26 cellular contexts compared by ENCODE assay signal in the genomic region with DNA sequence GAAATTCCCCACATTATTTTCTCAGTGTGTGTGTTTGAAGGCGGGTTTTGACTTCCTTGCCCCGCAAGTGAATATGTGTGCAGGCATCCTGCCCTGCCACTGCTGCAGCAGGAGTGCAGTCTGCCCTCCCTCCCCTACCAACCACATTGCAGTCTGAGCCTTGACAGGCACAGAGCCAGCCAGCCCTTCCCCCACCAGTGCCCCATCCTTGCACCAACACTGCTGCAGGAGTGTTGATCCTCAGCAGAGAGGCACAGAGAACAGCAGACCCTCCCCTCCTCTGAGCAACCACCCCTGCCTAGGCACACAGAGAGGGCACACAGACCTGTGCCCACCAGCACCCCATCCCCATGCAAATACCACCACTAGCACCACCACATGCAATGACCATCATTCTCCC.
"Had no signal": no experiment of that assay in that cellular context is flagged by ENCODE, and none has a peak within 500 bp of the region (broad histone marks: within the 10 kb centered on the region; RNA-seq: fewer than 3 reads in every experiment).

No MANE protein-coding gene starts in this region.

- DNase-seq: activated CD4-positive, alpha-beta memory T cell treated with anti-CD3 and anti-CD28 coated beads for 36 hours; activated CD4-positive, alpha-beta T cell treated with anti-CD3 and anti-CD28 coated beads, Interleukin-2, amount 10 ng/mL, durations not matched to agents 24 days and 14 days; activated gamma-delta T cell; activated naive CD4-positive, alpha-beta T cell treated with Interleukin-2 at 50 U/mL for 16 hours; activated naive CD8-positive, alpha-beta T cell treated with anti-CD3 and anti-CD28 coated beads, Interleukin-2, amount 10 ng/mL, durations not matched to agents 7 days and 5 days; activated T-cell treated with anti-CD3 and anti-CD28 coated beads, Interleukin-2, amount 50 U/mL, for 1 hour; amygdala; caudate nucleus; Kasumi-1; KG1; MG63; NCI-H1048; NCI-H1436 treated with DMSO at 0.1 percent for 48 hours; NCI-H1694 treated with DMSO at 0.1 percent for 48 hours; NCI-H2029; NCI-H345; NCI-H524 treated with DMSO at 0.1 percent for 48 hours; SHP77; SJCRH30 had no signal

- H3K9me3 ChIP-seq: MG63 had no signal

- H3K4me3 ChIP-seq: MG63, SJCRH30, SK-N-MC had no signal

- H3K27ac Mint-ChIP-seq: activated CD4-positive, alpha-beta memory T cell treated with anti-CD3 and anti-CD28 coated beads for 36 hours; activated CD4-positive, alpha-beta T cell treated with anti-CD3 and anti-CD28 coated beads, Interleukin-2, amount 10 ng/mL, durations not matched to agents 24 days and 14 days; activated naive CD4-positive, alpha-beta T cell treated with anti-CD3 and anti-CD28 coated beads, Interleukin-2, amount 50 U/mL, for 24 hours; activated naive CD8-positive, alpha-beta T cell treated with anti-CD3 and anti-CD28 coated beads, Interleukin-2, amount 10 ng/mL, durations not matched to agents 7 days and 5 days; activated T-helper 2 cell treated with anti-CD3 and anti-CD28 coated beads, Interferon-gamma antibody, Interleukin-2, Interleukin-4, amounts not matched to agents 10 μg/mL and 5 μg/mL and 100 μg/mL, durations not matched to agents 14 hours and 24 hours and 36 hours; brain had no signal

- H3K27me3 Mint-ChIP-seq: activated CD4-positive, alpha-beta memory T cell treated with anti-CD3 and anti-CD28 coated beads for 36 hours; activated CD4-positive, alpha-beta T cell treated with anti-CD3 and anti-CD28 coated beads, Interleukin-2, amount 10 ng/mL, durations not matched to agents 24 days and 14 days; activated naive CD4-positive, alpha-beta T cell treated with anti-CD3 and anti-CD28 coated beads, Interleukin-2, amount 50 U/mL, for 24 hours; activated naive CD8-positive, alpha-beta T cell treated with anti-CD3 and anti-CD28 coated beads, Interleukin-2, amount 10 ng/mL, durations not matched to agents 7 days and 5 days; brain had no signal

- H3K9me3 Mint-ChIP-seq: activated CD4-positive, alpha-beta T cell treated with anti-CD3 and anti-CD28 coated beads, Interleukin-2, amount 10 ng/mL, durations not matched to agents 24 days and 14 days had no signal

- H3K4me1 Mint-ChIP-seq: activated CD4-positive, alpha-beta T cell treated with anti-CD3 and anti-CD28 coated beads, Interleukin-2, amount 10 ng/mL, durations not matched to agents 24 days and 14 days; activated naive CD4-positive, alpha-beta T cell treated with anti-CD3 and anti-CD28 coated beads, Interleukin-2, amount 50 U/mL, for 24 hours; activated naive CD8-positive, alpha-beta T cell treated with anti-CD3 and anti-CD28 coated beads, Interleukin-2, amount 10 ng/mL, durations not matched to agents 7 days and 5 days; brain had no signal

- H3K27me3 ChIP-seq: MG63, SJCRH30 had no signal

- H3K4me3 Mint-ChIP-seq: activated CD4-positive, alpha-beta memory T cell treated with anti-CD3 and anti-CD28 coated beads for 36 hours; activated CD4-positive, alpha-beta T cell treated with anti-CD3 and anti-CD28 coated beads, Interleukin-2, amount 10 ng/mL, durations not matched to agents 24 days and 14 days; activated naive CD4-positive, alpha-beta T cell treated with anti-CD3 and anti-CD28 coated beads, Interleukin-2, amount 50 U/mL, for 24 hours; activated naive CD8-positive, alpha-beta T cell treated with anti-CD3 and anti-CD28 coated beads, Interleukin-2, amount 10 ng/mL, durations not matched to agents 7 days and 5 days; brain had no signal

- H3K36me3 Mint-ChIP-seq: activated CD4-positive, alpha-beta memory T cell treated with anti-CD3 and anti-CD28 coated beads for 36 hours; activated naive CD4-positive, alpha-beta T cell treated with anti-CD3 and anti-CD28 coated beads, Interleukin-2, amount 50 U/mL, for 24 hours; activated naive CD8-positive, alpha-beta T cell treated with anti-CD3 and anti-CD28 coated beads, Interleukin-2, amount 10 ng/mL, durations not matched to agents 7 days and 5 days; brain had no signal

- H3K27ac ChIP-seq: SJCRH30, SK-N-MC had no signal

- H3K4me1 ChIP-seq: SJCRH30 had no signal

- FAIRE-seq: bronchial epithelial cell, TTC549 had no signal

- H3K36me3 ChIP-seq: MG63, SJCRH30 had no signal

- ATAC-seq: Panc1 had no signal
